Comparison of ENCODE assay signal across 9 cellular contexts in the genomic region with DNA sequence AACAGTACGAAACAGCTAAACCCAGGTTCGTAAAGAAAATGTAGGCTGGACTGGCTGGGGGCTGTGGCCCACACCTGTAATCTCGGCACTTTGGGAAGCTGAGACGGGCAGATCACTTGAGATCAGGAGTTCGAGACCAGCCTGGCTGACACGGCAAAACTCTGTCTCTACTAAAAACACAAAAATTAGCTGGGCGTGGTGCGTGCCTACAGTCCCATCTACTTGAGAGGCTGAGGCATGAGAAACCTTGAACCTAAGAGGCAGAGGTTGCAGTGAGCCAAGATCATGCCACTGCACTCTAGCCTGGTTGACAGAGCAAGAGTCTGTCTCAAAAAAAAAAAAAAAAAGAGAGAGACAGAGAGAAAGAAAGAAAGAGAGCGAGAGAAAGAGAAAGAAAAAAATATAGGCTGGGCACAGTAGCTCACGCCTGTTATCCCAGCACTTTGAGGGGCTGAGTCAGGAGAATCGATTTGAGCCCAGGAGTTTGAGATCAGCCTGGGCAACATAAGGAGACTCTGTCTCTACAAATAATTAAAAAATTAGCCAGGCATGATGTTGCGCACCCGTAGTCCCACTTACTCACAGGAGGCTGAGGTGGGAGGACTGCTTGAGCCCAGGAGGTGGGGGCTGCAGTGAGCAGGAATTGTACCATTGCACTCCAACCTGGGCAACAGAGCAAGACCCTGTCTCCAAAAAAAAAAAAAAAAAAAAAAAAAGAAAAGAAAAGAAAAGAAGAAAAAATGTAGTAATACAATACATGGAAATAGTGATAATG. TPM values are rescaled to one million over a fixed set of nuclear protein-coding genes. Genes with fewer than 3 reads are reported as not detected.
DNase-seq lines count a peak whose midpoint lies in the region; ATAC-seq and TF ChIP-seq lines count a peak whose summit lies in the region.
"Had no signal": no experiment of that assay in that cellular context is flagged by ENCODE, and none has a peak within 500 bp of the region (broad histone marks: within the 10 kb centered on the region; RNA-seq: fewer than 3 reads in every experiment).

No MANE protein-coding gene starts in this region.

- peaks cover 25 to 37% of the 10 kb centered on the region in 2 donors for H3K36me3 Mint-ChIP-seq in CD4-positive, alpha-beta memory T cell
- H3K36me3 Mint-ChIP-seq in activated CD4-positive, alpha-beta memory T cell treated with anti-CD3 and anti-CD28 coated beads for 36 hours = peaks cover 4% of the 10 kb centered on the region

- peaks cover 8% of the 10 kb centered on the region for H3K36me3 ChIP-seq in CD4-positive, alpha-beta memory T cell (ENCODE audit: insufficient read depth, low read length)
- H3K36me3 ChIP-seq in gastroesophageal sphincter = no peaks in the 10 kb centered on the region
- no peaks in the 10 kb centered on the region for H3K36me3 ChIP-seq in skeletal muscle satellite cell (ENCODE audit: insufficient read depth, low read length)

- no peak for TF ChIP-seq EP300 in gastroesophageal sphincter (IDR thresholded peaks at IDR 0.05)

- no peaks in the 10 kb centered on the region for H3K27me3 Mint-ChIP-seq in CD4-positive, alpha-beta memory T cell
- H3K27me3 Mint-ChIP-seq in activated CD4-positive, alpha-beta memory T cell treated with anti-CD3 and anti-CD28 coated beads for 36 hours = no peaks in the 10 kb centered on the region

- no peak for DNase-seq in CD4-positive, alpha-beta memory T cell
- DNase-seq in activated CD4-positive, alpha-beta memory T cell treated with anti-CD3 and anti-CD28 coated beads for 36 hours = no peak
- DNase-seq in globus pallidus (ENCODE audit: low spot score) = no peak
- DNase-seq in NCI-H510A (lab: John Stamatoyannopoulos, UW) = no peak
- DNase-seq in NCI-H345 (lab: John Stamatoyannopoulos, UW) = no peak
- DNase-seq: stimulated activated CD4-positive, alpha-beta T cell treated with anti-CD3 and anti-CD28 coated beads, Interleukin-4, amount 100 ng/mL, for 1 hour had no signal

- H3K4me2 ChIP-seq in skeletal muscle satellite cell (ENCODE audit: low read length) = peak overlapping the region; percentile 73

- intact Hi-C loops in CD4-positive, alpha-beta memory T cell (cut with micrococcal nuclease) = loop anchor here (2.0 kb wide), 1 partner anchor 13 kb away; no protein-coding TSS in a partner anchor
- intact Hi-C loops in activated CD4-positive, alpha-beta memory T cell treated with anti-CD3 and anti-CD28 coated beads for 36 hours (cut with micrococcal nuclease) = loop anchor here (2.0 to 5.0 kb wide), 2 partner anchors 17 to 72 kb away; no protein-coding TSS in a partner anchor

- H3K27me3 ChIP-seq in CD4-positive, alpha-beta memory T cell (ENCODE audit: insufficient read depth, low read length) = no peaks in the 10 kb centered on the region
- H3K27me3 ChIP-seq in gastroesophageal sphincter (no peaks in the 10 kb centered on the region), skeletal muscle satellite cell (ENCODE audit: control insufficient read depth, insufficient read depth, low read length) (no peaks in the 10 kb centered on the region)

- H3K27ac Mint-ChIP-seq in CD4-positive, alpha-beta memory T cell = peak overlapping the region; percentile 20 to 85 (median 64)
- peak overlapping the region; percentile 91 for H3K27ac Mint-ChIP-seq in activated CD4-positive, alpha-beta memory T cell treated with anti-CD3 and anti-CD28 coated beads for 36 hours

- ATAC-seq in gastroesophageal sphincter (no peak), GM21367 (IDR thresholded peaks at IDR 0.05; ENCODE audit: unreplicated experiment) (no peak)

- no peak for TF ChIP-seq POLR2A in gastroesophageal sphincter (IDR thresholded peaks at IDR 0.05)

- CTCF ChIA-PET in CD4-positive, alpha-beta memory T cell (lab: Charles Lee; ENCODE audit: partially characterized antibody) = interaction anchor here (0.6 to 1.1 kb wide), 5 partner anchors 8 to 38 kb away, joined by 3 to 4 read pairs (median 3); no protein-coding TSS in a partner anchor
- CTCF ChIA-PET in activated CD4-positive, alpha-beta memory T cell treated with anti-CD3 and anti-CD28 coated beads for 36 hours (lab: Charles Lee) = interaction anchor here (0.9 to 1.7 kb wide), 3 partner anchors 21 to 133 kb away, joined by 3 to 7 read pairs (median 3); no protein-coding TSS in a partner anchor

- TF ChIP-seq CTCF in gastroesophageal sphincter (IDR thresholded peaks at IDR 0.05) = no peak

- H3K27ac ChIP-seq in CD4-positive, alpha-beta memory T cell (ENCODE audit: low read depth, low read length) = no peak overlapping the region
- H3K27ac ChIP-seq in gastroesophageal sphincter = peak overlapping the region; percentile 57 to 93 (median 92)

- POLR2A ChIA-PET in CD4-positive, alpha-beta memory T cell (lab: Charles Lee; ENCODE audit: partially characterized antibody) = interaction anchor here (0.5 to 1.7 kb wide), 5 partner anchors 14 to 378 kb away, joined by 3 to 4 read pairs (median 3); no protein-coding TSS in a partner anchor
- POLR2A ChIA-PET in activated CD4-positive, alpha-beta memory T cell treated with anti-CD3 and anti-CD28 coated beads for 36 hours (lab: Charles Lee) = no interaction called here

- H3K4me1 Mint-ChIP-seq in CD4-positive, alpha-beta memory T cell = peaks cover 65 to 97% (median 81%) of the 10 kb centered on the region in 4 donors
- H3K4me1 Mint-ChIP-seq in activated CD4-positive, alpha-beta memory T cell treated with anti-CD3 and anti-CD28 coated beads for 36 hours (ENCODE audit: low read depth) = peaks cover 87% of the 10 kb centered on the region

- H3K4me3 ChIP-seq in CD4-positive, alpha-beta memory T cell (ENCODE audit: low read length in 2 of 2) = no peak overlapping the region
- no peak overlapping the region for H3K4me3 ChIP-seq in gastroesophageal sphincter
- no peak overlapping the region for H3K4me3 ChIP-seq in skeletal muscle satellite cell (ENCODE audit: low read length)

- 71 to 83% methylated on average over 6 to 13 of the region's 13 CpGs for WGBS in gastroesophageal sphincter (ENCODE audit: low coverage in 1 of 2), 2 donors

- H3K9me3 Mint-ChIP-seq in CD4-positive, alpha-beta memory T cell = no peaks in the 10 kb centered on the region
- H3K9me3 Mint-ChIP-seq in activated CD4-positive, alpha-beta memory T cell treated with anti-CD3 and anti-CD28 coated beads for 36 hours = no peaks in the 10 kb centered on the region

- peak overlapping the region in 2 of 8 donors; percentile 26 to 52 for H3K4me3 Mint-ChIP-seq in CD4-positive, alpha-beta memory T cell
- no peak overlapping the region for H3K4me3 Mint-ChIP-seq in activated CD4-positive, alpha-beta memory T cell treated with anti-CD3 and anti-CD28 coated beads for 36 hours

- no peak overlapping the region for H3K9ac ChIP-seq in skeletal muscle satellite cell (ENCODE audit: low read depth, low read length)

- H3K4me1 ChIP-seq in CD4-positive, alpha-beta memory T cell (ENCODE audit: insufficient read depth, low read length) = peaks cover 92% of the 10 kb centered on the region
- peaks cover 26 to 100% (median 85%) of the 10 kb centered on the region in 3 donors for H3K4me1 ChIP-seq in gastroesophageal sphincter
- peaks cover 89% of the 10 kb centered on the region for H3K4me1 ChIP-seq in skeletal muscle satellite cell (ENCODE audit: control insufficient read depth, insufficient read depth, low read length)

- no peaks in the 10 kb centered on the region for H3K9me3 ChIP-seq in CD4-positive, alpha-beta memory T cell (ENCODE audit: control insufficient read depth in 1 of 2, low read length in 2 of 2)
- H3K9me3 ChIP-seq in gastroesophageal sphincter (no peaks in the 10 kb centered on the region), skeletal muscle satellite cell (replicated peaks; ENCODE audit: low read length) (no peaks in the 10 kb centered on the region)

RNA-seq across cellular contexts. Expression of a gene that starts 35.7 kb away (rescaled TPM):
- total RNA-seq in CD4-positive, alpha-beta memory T cell = 100 to 1,000 TPM; 244 to 255 TPM
- 100 to 1,000 TPM; 436 to 602 TPM for polyA plus RNA-seq in CD4-positive, alpha-beta memory T cell
- 100 to 1,000 TPM; 388 to 419 TPM for total RNA-seq in activated CD4-positive, alpha-beta memory T cell treated with anti-CD3 and anti-CD28 coated beads for 36 hours
- total RNA-seq in gastroesophageal sphincter = 100 to 1,000 TPM; 160 to 288 (median 184) TPM
- total RNA-seq in skeletal muscle satellite cell (2012; rRNA removed) = 166 and 196 TPM in 2 replicates
